Comparison of ENCODE assay signal across 28 cellular contexts in genomic region chr2:208464205-208464604, GRCh38. TPM values are rescaled to one million over a fixed set of nuclear protein-coding genes. Genes with fewer than 3 reads are reported as not detected.
"Had no signal": no experiment of that assay in that cellular context is flagged by ENCODE, and none has a peak within 500 bp of the region (broad histone marks: within the 10 kb centered on the region; RNA-seq: fewer than 3 reads in every experiment).

No MANE protein-coding gene starts in this region.

- H3K27ac Mint-ChIP-seq: stimulated activated effector memory CD8-positive, alpha-beta T cell treated with anti-CD3 and anti-CD28 coated beads, Interleukin-12 subunit alpha, Interleukin-12 subunit beta, amount 100 ng/mL, for 72 hours; stimulated activated memory B cell treated with anti-CD40 and anti-IgM and Interleukin-4, amounts not matched to agents 10 μg/mL and 1 μg/mL and 100 μg/mL, for 72 hours; stimulated activated naive B cell treated with anti-CD40 and anti-IgM and Interleukin-4, amounts not matched to agents 10 μg/mL and 1 μg/mL and 100 μg/mL, for 72 hours; stimulated activated naive CD8-positive, alpha-beta T cell treated with anti-CD3 and anti-CD28 coated beads, Interleukin-15, Interleukin-2, amounts not matched to agents 100 ng/mL and 50 ng/mL, for 24 hours; type B pancreatic cell had no signal

- H3K9me3 Mint-ChIP-seq: stimulated activated effector memory CD8-positive, alpha-beta T cell treated with anti-CD3 and anti-CD28 coated beads, Interleukin-12 subunit alpha, Interleukin-12 subunit beta, amount 100 ng/mL, for 72 hours; stimulated activated memory B cell treated with anti-CD40 and anti-IgM and Interleukin-4, amounts not matched to agents 10 μg/mL and 1 μg/mL and 100 μg/mL, for 72 hours; stimulated activated naive B cell treated with anti-CD40 and anti-IgM and Interleukin-4, amounts not matched to agents 10 μg/mL and 1 μg/mL and 100 μg/mL, for 72 hours; stimulated activated naive CD8-positive, alpha-beta T cell treated with anti-CD3 and anti-CD28 coated beads, Interleukin-15, amount 100 ng/mL, for 72 hours; stimulated activated naive CD8-positive, alpha-beta T cell treated with anti-CD3 and anti-CD28 coated beads, Interleukin-15, Interleukin-2, amounts not matched to agents 100 ng/mL and 50 ng/mL, for 24 hours; type B pancreatic cell had no signal

- H3K4me1 Mint-ChIP-seq: stimulated activated effector memory CD8-positive, alpha-beta T cell treated with anti-CD3 and anti-CD28 coated beads, Interleukin-12 subunit alpha, Interleukin-12 subunit beta, amount 100 ng/mL, for 72 hours; stimulated activated memory B cell treated with anti-CD40 and anti-IgM and Interleukin-4, amounts not matched to agents 10 μg/mL and 1 μg/mL and 100 μg/mL, for 72 hours; stimulated activated naive B cell treated with anti-CD40 and anti-IgM and Interleukin-4, amounts not matched to agents 10 μg/mL and 1 μg/mL and 100 μg/mL, for 72 hours; stimulated activated naive CD8-positive, alpha-beta T cell treated with anti-CD3 and anti-CD28 coated beads, Interleukin-15, amount 100 ng/mL, for 72 hours had no signal

- DNase-seq: stimulated activated CD4-positive, alpha-beta T cell treated with anti-CD3 and anti-CD28 coated beads, Interleukin-2, amount 100 ng/mL, for 48 hours; stimulated activated CD4-positive, alpha-beta T cell treated with anti-CD3 and anti-CD28 coated beads, Interleukin-4, amount 100 ng/mL, for 1 hour; stimulated activated CD4-positive, alpha-beta T cell treated with anti-CD3 and anti-CD28 coated beads, Interleukin-4, amount 100 ng/mL, for 24 hours; stimulated activated CD4-positive, alpha-beta T cell treated with anti-CD3 and anti-CD28 coated beads, Interleukin-4, amount 100 ng/mL, for 4 hours; stimulated activated CD8-positive, alpha-beta memory T cell treated with anti-CD3 and anti-CD28 coated beads, Interleukin-4, amount 100 ng/mL, for 48 hours; stimulated activated naive B cell treated with anti-CD40 and anti-IgM and Interleukin-4, amounts not matched to agents 10 μg/mL and 1 μg/mL and 100 μg/mL, for 72 hours; stimulated activated naive CD4-positive, alpha-beta T cell; stimulated activated naive CD4-positive, alpha-beta T cell treated with Interleukin-2 at 50 U/mL for 16 hours; stimulated activated naive CD8-positive, alpha-beta T cell treated with anti-CD3 and anti-CD28 coated beads, Interleukin-15, amount 100 ng/mL, for 72 hours; stimulated activated naive CD8-positive, alpha-beta T cell treated with anti-CD3 and anti-CD28 coated beads, Interleukin-15, Interleukin-2, amounts not matched to agents 100 U/mL and 50 U/mL, for 24 hours; stomach; substantia nigra; testis; thyroid gland; tibial artery; transverse colon; trophoblast cell; upper lobe of left lung; upper lobe of right lung; uterus had no signal

- H3K4me3 ChIP-seq: stomach, suprapubic skin, testis, thoracic aorta, thyroid gland, tibial artery, tibial nerve, transverse colon, upper lobe of left lung, upper lobe of right lung, uterus had no signal

- H3K27me3 Mint-ChIP-seq: stimulated activated memory B cell treated with anti-CD40 and anti-IgM and Interleukin-4, amounts not matched to agents 10 μg/mL and 1 μg/mL and 100 μg/mL, for 72 hours had no signal

- H3K9me3 ChIP-seq: stomach, suprapubic skin, testis, thoracic aorta, thyroid gland, tibial artery, tibial nerve, transverse colon, upper lobe of left lung, upper lobe of right lung, uterus had no signal

- H3K36me3 ChIP-seq: stomach, suprapubic skin, thoracic aorta, thyroid gland, tibial artery, tibial nerve, transverse colon, upper lobe of left lung, upper lobe of right lung, uterus had no signal

- H3K4me1 ChIP-seq: stomach, suprapubic skin, thyroid gland, tibial artery, transverse colon, uterus had no signal

- H3K27ac ChIP-seq: stomach, suprapubic skin, testis, thoracic aorta, thyroid gland, tibial artery, tibial nerve, transverse colon, upper lobe of left lung, upper lobe of right lung, uterus had no signal

- H3K4me3 Mint-ChIP-seq: stimulated activated effector memory CD8-positive, alpha-beta T cell treated with anti-CD3 and anti-CD28 coated beads, Interleukin-12 subunit alpha, Interleukin-12 subunit beta, amount 100 ng/mL, for 72 hours; stimulated activated memory B cell treated with anti-CD40 and anti-IgM and Interleukin-4, amounts not matched to agents 10 μg/mL and 1 μg/mL and 100 μg/mL, for 72 hours; stimulated activated naive B cell treated with anti-CD40 and anti-IgM and Interleukin-4, amounts not matched to agents 10 μg/mL and 1 μg/mL and 100 μg/mL, for 72 hours; stimulated activated naive CD8-positive, alpha-beta T cell treated with anti-CD3 and anti-CD28 coated beads, Interleukin-15, amount 100 ng/mL, for 72 hours; stimulated activated naive CD8-positive, alpha-beta T cell treated with anti-CD3 and anti-CD28 coated beads, Interleukin-15, Interleukin-2, amounts not matched to agents 100 ng/mL and 50 ng/mL, for 24 hours; type B pancreatic cell had no signal

- H3K36me3 Mint-ChIP-seq: stimulated activated effector memory CD8-positive, alpha-beta T cell treated with anti-CD3 and anti-CD28 coated beads, Interleukin-12 subunit alpha, Interleukin-12 subunit beta, amount 100 ng/mL, for 72 hours; stimulated activated memory B cell treated with anti-CD40 and anti-IgM and Interleukin-4, amounts not matched to agents 10 μg/mL and 1 μg/mL and 100 μg/mL, for 72 hours; stimulated activated naive B cell treated with anti-CD40 and anti-IgM and Interleukin-4, amounts not matched to agents 10 μg/mL and 1 μg/mL and 100 μg/mL, for 72 hours; type B pancreatic cell had no signal

- H3K27me3 ChIP-seq: stomach, suprapubic skin, testis, thyroid gland, tibial artery, tibial nerve, transverse colon, upper lobe of left lung, upper lobe of right lung, uterus had no signal

RNA-seq across cellular contexts. Expression of gene PTH2R, which starts 57.6 kb away (rescaled TPM):
- total RNA-seq: thoracic aorta, thyroid gland, tibial nerve, transverse colon, upper lobe of right lung, ureter had no signal
